8 cellular contexts compared by ENCODE assay signal in the genomic region with DNA sequence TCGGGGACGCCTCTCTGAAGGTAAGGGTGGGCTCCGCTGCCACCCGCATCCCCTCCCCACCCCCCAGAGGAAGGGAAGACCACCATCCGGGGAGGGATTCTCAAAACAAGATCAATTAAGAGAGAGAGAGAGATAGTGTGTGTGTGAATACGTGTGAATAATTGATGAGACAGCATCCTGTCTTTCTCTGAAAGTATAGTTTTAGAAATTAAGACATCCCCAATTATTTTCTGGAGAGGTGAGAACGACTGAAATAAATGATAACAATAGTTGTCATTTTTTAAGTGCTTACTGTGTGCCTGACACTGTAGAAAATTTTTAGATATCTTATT. TPM values are rescaled to one million over a fixed set of nuclear protein-coding genes. Genes with fewer than 3 reads are reported as not detected.
DNase-seq lines count a peak whose midpoint lies in the region; ATAC-seq, FAIRE-seq and TF ChIP-seq lines count a peak whose summit lies in the region.

No MANE protein-coding gene starts in this region.

- H3K36me3 ChIP-seq in OCI-LY1 (ENCODE audit: insufficient read depth, low read length) (no peaks in the 10 kb centered on the region), small intestine (ENCODE audit: control insufficient read depth in 2 of 2, insufficient read depth in 2 of 2, low read length in 2 of 2) (no peaks in the 10 kb centered on the region)

- H3K4me1 ChIP-seq in OCI-LY1 (ENCODE audit: insufficient read depth, low read length, severe bottlenecking), result peaks cover 5% of the 10 kb centered on the region
- H3K4me1 ChIP-seq in small intestine (ENCODE audit: control insufficient read depth in 2 of 2, insufficient read depth in 1 of 2, low read depth in 1 of 2, low read length in 1 of 2), result peaks cover 3% of the 10 kb centered on the region in 2 donors

- no peaks in the 10 kb centered on the region for H3K9me2 ChIP-seq in OCI-LY1 (ENCODE audit: low read depth, low read length)

- ATAC-seq in GM21381 (IDR thresholded peaks at IDR 0.05; ENCODE audit: unreplicated experiment), result peak; percentile 8

- H3K9me3 ChIP-seq in OCI-LY1 (ENCODE audit: low read length), result no peaks in the 10 kb centered on the region
- no peaks in the 10 kb centered on the region for H3K9me3 ChIP-seq in small intestine (ENCODE audit: control insufficient read depth, low read depth)

- 3 to 8% (median 4%) methylated on average over 7 of the region's 7 CpGs for WGBS in small intestine, 3 donors

- H4K20me1 ChIP-seq in OCI-LY1 (ENCODE audit: insufficient read depth, low read length), result no peaks in the 10 kb centered on the region

- H3F3A ChIP-seq in OCI-LY1 (ENCODE audit: insufficient read depth, low read length), result no peaks in the 10 kb centered on the region

- H3K27ac ChIP-seq in OCI-LY1 (ENCODE audit: low read depth, low read length, poor library complexity, severe bottlenecking), result no peak overlapping the region
- peak overlapping the region; percentile 89 to 95 for H3K27ac ChIP-seq in small intestine (ENCODE audit: low read depth in 1 of 2, low read length in 1 of 2)

- H3K79me2 ChIP-seq in OCI-LY1 (ENCODE audit: insufficient read depth, low read length), result no peaks in the 10 kb centered on the region

- H3K27me3 ChIP-seq in OCI-LY1 (ENCODE audit: insufficient read depth, low read length), result no peaks in the 10 kb centered on the region
- H3K27me3 ChIP-seq in small intestine (ENCODE audit: control insufficient read depth in 2 of 2, insufficient read depth in 2 of 2, low read length in 2 of 2), result no peaks in the 10 kb centered on the region

- FAIRE-seq in small intestine (lab: Jason Lieb, UNC), result no peak

- H3K9ac ChIP-seq in OCI-LY1 (ENCODE audit: low read length), result no peak overlapping the region

- DNase-seq in fibroblast of villous mesenchyme (ENCODE audit: low read depth) (no peak), small intestine (no peak), activated gamma-delta T cell (lab: John Stamatoyannopoulos, UW) (no peak), CD1c-positive myeloid dendritic cell (ENCODE audit: extremely low spot score) (no peak), DMS79 treated with DMSO at 0.1 percent for 48 hours (lab: John Stamatoyannopoulos, UW) (no peak), pons (ENCODE audit: low spot score) (no peak)

- H3K4me3 ChIP-seq in OCI-LY1 (ENCODE audit: low read depth, low read length, poor library complexity, severe bottlenecking), result peak overlapping the region; percentile 43
- peak overlapping the region; percentile 73 for H3K4me3 ChIP-seq in fibroblast of villous mesenchyme (ENCODE audit: low read depth, low read length)
- peak overlapping the region; percentile 62 to 90 for H3K4me3 ChIP-seq in small intestine (ENCODE audit: low read depth in 1 of 2, low read length in 2 of 2)

- H3K4me2 ChIP-seq in OCI-LY1 (ENCODE audit: low read length), result peak overlapping the region; percentile 52; the same call in 1 of the 2 replicates

- no peak overlapping the region for H2AFZ ChIP-seq in OCI-LY1 (ENCODE audit: low read length)

- TF ChIP-seq CTCF in OCI-LY1 (IDR thresholded peaks at IDR 0.05; ENCODE audit: low read length), result no peak
- TF ChIP-seq CTCF in fibroblast of villous mesenchyme (IDR thresholded peaks at IDR 0.05; ENCODE audit: insufficient read depth, low read depth, low read length), result no peak

RNA-seq across cellular contexts. Expression of gene IL18R1, which starts 0.8 kb away (rescaled TPM):
- 0.43 and 0.64 TPM in 2 replicates for total RNA-seq in fibroblast of villous mesenchyme
- 1 to 10 TPM; 2.2 to 5.2 (median 3.8) TPM for polyA plus RNA-seq in small intestine

RNA-seq across cellular contexts. Expression of gene IL1RL1, which starts 45.0 kb away (rescaled TPM):
- 0.32 and 1.3 TPM in 2 replicates for total RNA-seq in fibroblast of villous mesenchyme
- polyA plus RNA-seq in small intestine, result 10 to 100 TPM in 1 of 3 donors, 1 to 10 TPM in 2; 1.4 to 14.6 (median 3.4) TPM
